ENCODE assay signal across 2 cellular contexts in the genomic region with DNA sequence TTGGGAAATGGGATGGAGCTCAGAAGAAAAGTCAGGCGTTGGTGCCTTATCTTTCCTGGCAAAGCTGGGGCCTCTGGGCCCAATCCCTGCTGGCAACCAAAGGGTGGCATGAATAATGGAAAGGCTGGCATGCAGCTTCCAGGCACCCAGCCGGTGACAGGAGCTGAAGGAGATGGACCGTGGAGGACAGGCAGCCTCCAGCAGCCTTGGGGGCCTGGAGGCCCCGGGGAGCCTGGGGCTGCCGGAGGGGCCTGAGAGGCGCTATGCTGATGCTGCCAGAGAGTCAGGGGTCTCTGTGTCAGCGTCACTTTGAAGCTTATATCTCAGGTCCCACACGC.
TF ChIP-seq lines count a peak whose summit lies in the region.

No MANE protein-coding gene starts in this region.

TF ChIP-seq in SK-N-SH, 30 proteins besides CTCF, POLR2A, EP300 and RAD21 (continued from another document):
- TF ChIP-seq, protein P1, sequence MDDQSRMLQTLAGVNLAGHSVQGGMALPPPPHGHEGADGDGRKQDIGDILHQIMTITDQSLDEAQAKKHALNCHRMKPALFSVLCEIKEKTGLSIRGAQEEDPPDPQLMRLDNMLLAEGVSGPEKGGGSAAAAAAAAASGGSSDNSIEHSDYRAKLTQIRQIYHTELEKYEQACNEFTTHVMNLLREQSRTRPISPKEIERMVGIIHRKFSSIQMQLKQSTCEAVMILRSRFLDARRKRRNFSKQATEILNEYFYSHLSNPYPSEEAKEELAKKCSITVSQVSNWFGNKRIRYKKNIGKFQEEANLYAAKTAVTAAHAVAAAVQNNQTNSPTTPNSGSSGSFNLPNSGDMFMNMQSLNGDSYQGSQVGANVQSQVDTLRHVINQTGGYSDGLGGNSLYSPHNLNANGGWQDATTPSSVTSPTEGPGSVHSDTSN (IDR thresholded peaks at IDR 0.05), result no peak
- TF ChIP-seq CHD2 (IDR thresholded peaks at IDR 0.05; ENCODE audit: low read length, partially characterized antibody) (no peak), NRF1 (IDR thresholded peaks at IDR 0.05; ENCODE audit: low read depth, low read length) (no peak), MEF2A (IDR thresholded peaks at IDR 0.05; ENCODE audit: borderline replicate concordance, low read depth) (no peak)

TF ChIP-seq in SK-N-SH treated with all-trans-retinoic acid at 6 μM for 48 hours, 23 proteins besides CTCF, POLR2A, EP300 and RAD21 (continued from another document):
- no peak for TF ChIP-seq ZFP30 (CRISPR knock-in tag; IDR thresholded peaks at IDR 0.05)
- TF ChIP-seq TCF4 (CRISPR knock-in tag; IDR thresholded peaks at IDR 0.05; ENCODE audit: borderline replicate concordance), result no peak
- TF ChIP-seq SNAI2 (CRISPR knock-in tag; IDR thresholded peaks at IDR 0.05), result no peak
